Comparison of ENCODE assay signal across 18 cellular contexts in the genomic region with DNA sequence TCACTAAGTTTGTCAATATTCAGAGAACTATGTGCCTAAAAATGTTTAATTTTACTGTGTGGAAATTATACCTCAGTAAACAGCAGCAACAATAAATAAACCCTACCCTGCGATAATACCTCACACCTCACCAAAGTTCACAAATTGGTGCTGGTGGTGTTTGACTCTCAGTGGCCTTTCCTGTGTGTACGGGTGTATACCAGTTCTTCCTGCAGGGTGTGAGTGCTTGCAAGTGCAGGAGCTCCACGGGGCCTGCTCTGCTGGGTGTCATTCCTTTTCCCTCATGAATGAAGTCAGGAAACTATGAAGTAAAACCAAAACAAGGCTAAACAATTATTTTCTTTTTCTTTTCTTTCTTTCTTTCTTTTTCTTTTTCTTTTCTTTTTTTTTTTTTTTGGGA. TPM values are rescaled to one million over a fixed set of nuclear protein-coding genes. Genes with fewer than 3 reads are reported as not detected.
A peak's percentile ranks its signal among the peaks of the same experiment; 100 is the strongest.
DNase-seq lines count a peak whose midpoint lies in the region; ATAC-seq, FAIRE-seq and TF ChIP-seq lines count a peak whose summit lies in the region.
"Had no signal": no experiment of that assay in that cellular context is flagged by ENCODE, and none has a peak within 500 bp of the region (broad histone marks: within the 10 kb centered on the region; RNA-seq: fewer than 3 reads in every experiment).

No MANE protein-coding gene starts in this region.

- no peak for DNase-seq in activated CD4-positive, alpha-beta T cell treated with anti-CD3 and anti-CD28 coated beads, Interleukin-2, amount 10 ng/mL, durations not matched to agents 7 days and 5 days
- DNase-seq in activated CD4-positive, alpha-beta T cell treated with anti-CD3 and anti-CD28 coated beads, Interleukin-2, amount 50 U/mL, for 4 hours, result no peak
- no peak for DNase-seq in activated T-helper 1 cell treated with anti-CD3 and anti-CD28 coated beads, Interleukin-12 subunit alpha, Interleukin-12 subunit beta, Interleukin-2, Interleukin-4 antibody, amounts not matched to agents 30 ng/mL and 10 ng/mL and 1 ng/mL, durations not matched to agents 14 hours and 24 hours and 36 hours (ENCODE audit: low spot score)
- DNase-seq in small intestine (peak; percentile 12), HPDE6-E6E7 (ENCODE audit: extremely low spot score) (no peak), upper lobe of left lung (no peak), caudate nucleus (lab: John Stamatoyannopoulos, UW) (no peak)
- DNase-seq: EL, GOT3, NCI-H1105, NCI-H2081 treated with DMSO at 0.1 percent for 48 hours, NCI-H446 treated with DMSO at 0.1 percent for 48 hours, RPMI8226, SHP77 treated with DMSO at 0.1 percent for 48 hours had no signal

- H3K9me3 ChIP-seq in small intestine (ENCODE audit: control insufficient read depth, low read depth) (no peaks in the 10 kb centered on the region), upper lobe of left lung (no peaks in the 10 kb centered on the region)

- POLR2A ChIA-PET in activated CD4-positive, alpha-beta T cell treated with anti-CD3 and anti-CD28 coated beads, Interleukin-2, amount 10 ng/mL, durations not matched to agents 7 days and 5 days (lab: Charles Lee), result no interaction called here

- H3K4me3 ChIP-seq in KMS-11 (IDR thresholded peaks at IDR 0.05; ENCODE audit: insufficient read depth, low read depth, low read length) (no peak overlapping the region), small intestine (ENCODE audit: low read depth in 1 of 2, low read length in 2 of 2) (no peak overlapping the region), upper lobe of left lung (no peak overlapping the region)

- CTCF ChIA-PET in activated CD4-positive, alpha-beta T cell treated with anti-CD3 and anti-CD28 coated beads, Interleukin-2, amount 10 ng/mL, durations not matched to agents 7 days and 5 days (lab: Charles Lee), result no interaction called here

- peaks cover 33% of the 10 kb centered on the region for H3K4me1 ChIP-seq in KMS-11 (ENCODE audit: low read depth, poor library complexity, severe bottlenecking)
- no peaks in the 10 kb centered on the region for H3K4me1 ChIP-seq in small intestine (ENCODE audit: control insufficient read depth in 2 of 2, insufficient read depth in 1 of 2, low read depth in 1 of 2, low read length in 1 of 2)
- H3K4me1 ChIP-seq in upper lobe of left lung, result peaks cover 0 to 15% (median 5%) of the 10 kb centered on the region in 4 donors

- H3K27ac Mint-ChIP-seq in activated CD4-positive, alpha-beta T cell treated with anti-CD3 and anti-CD28 coated beads, Interleukin-2, amount 10 ng/mL, durations not matched to agents 7 days and 5 days, result peak overlapping the region; percentile 88
- peak overlapping the region; percentile 6 for H3K27ac Mint-ChIP-seq in activated T-helper 1 cell treated with anti-CD3 and anti-CD28 coated beads, Interleukin-12 subunit alpha, Interleukin-12 subunit beta, Interleukin-2, Interleukin-4 antibody, amounts not matched to agents 30 ng/mL and 10 ng/mL and 1 ng/mL, durations not matched to agents 14 hours and 24 hours and 36 hours
- H3K27ac Mint-ChIP-seq: B cell had no signal

- H3K27me3 ChIP-seq in KMS-11 (ENCODE audit: insufficient read depth, low read depth) (peaks cover 10% of the 10 kb centered on the region), small intestine (ENCODE audit: control insufficient read depth in 2 of 2, insufficient read depth in 2 of 2, low read length in 2 of 2) (peaks cover 0 to 2% of the 10 kb centered on the region in 2 donors), upper lobe of left lung (no peaks in the 10 kb centered on the region)

- H3K36me3 ChIP-seq in KMS-11 (ENCODE audit: insufficient read depth) (no peaks in the 10 kb centered on the region), small intestine (ENCODE audit: control insufficient read depth in 2 of 2, insufficient read depth in 2 of 2, low read length in 2 of 2) (no peaks in the 10 kb centered on the region), upper lobe of left lung (no peaks in the 10 kb centered on the region)

- H3K4me3 Mint-ChIP-seq in activated CD4-positive, alpha-beta T cell treated with anti-CD3 and anti-CD28 coated beads, Interleukin-2, amount 10 ng/mL, durations not matched to agents 7 days and 5 days, result no peak overlapping the region
- peak overlapping the region; percentile 23 for H3K4me3 Mint-ChIP-seq in activated T-helper 1 cell treated with anti-CD3 and anti-CD28 coated beads, Interleukin-12 subunit alpha, Interleukin-12 subunit beta, Interleukin-2, Interleukin-4 antibody, amounts not matched to agents 30 ng/mL and 10 ng/mL and 1 ng/mL, durations not matched to agents 14 hours and 24 hours and 36 hours
- H3K4me3 Mint-ChIP-seq: B cell had no signal

- no peak for FAIRE-seq in small intestine (lab: Jason Lieb, UNC)

- no peak overlapping the region for H3K9ac ChIP-seq in KMS-11

- no peaks in the 10 kb centered on the region for H4K20me1 ChIP-seq in KMS-11 (ENCODE audit: insufficient read depth)

- 54 to 60% (median 57%) methylated on average over 3 of the region's 3 CpGs for WGBS in small intestine, 3 donors
- WGBS in upper lobe of left lung, 2 donors, result 66 to 67% methylated on average over 3 of the region's 3 CpGs

- TF ChIP-seq CTCF in KMS-11 (conservative IDR thresholded peaks at IDR 0.05; ENCODE audit: low read depth, low read length), result no peak
- TF ChIP-seq CTCF in upper lobe of left lung (IDR thresholded peaks at IDR 0.05), result no peak

- no peaks in the 10 kb centered on the region for H3K36me3 Mint-ChIP-seq in activated CD4-positive, alpha-beta T cell treated with anti-CD3 and anti-CD28 coated beads, Interleukin-2, amount 10 ng/mL, durations not matched to agents 7 days and 5 days (ENCODE audit: low read depth)
- H3K36me3 Mint-ChIP-seq in activated T-helper 1 cell treated with anti-CD3 and anti-CD28 coated beads, Interleukin-12 subunit alpha, Interleukin-12 subunit beta, Interleukin-2, Interleukin-4 antibody, amounts not matched to agents 30 ng/mL and 10 ng/mL and 1 ng/mL, durations not matched to agents 14 hours and 24 hours and 36 hours (ENCODE audit: low read depth), result no peaks in the 10 kb centered on the region

- no peak for TF ChIP-seq EP300 in upper lobe of left lung (IDR thresholded peaks at IDR 0.05)

- no peaks in the 10 kb centered on the region for H3K79me2 ChIP-seq in KMS-11 (ENCODE audit: insufficient read depth, low read depth)

- H3K9me3 Mint-ChIP-seq in activated CD4-positive, alpha-beta T cell treated with anti-CD3 and anti-CD28 coated beads, Interleukin-2, amount 10 ng/mL, durations not matched to agents 7 days and 5 days, result no peaks in the 10 kb centered on the region
- H3K9me3 Mint-ChIP-seq in activated T-helper 1 cell treated with anti-CD3 and anti-CD28 coated beads, Interleukin-12 subunit alpha, Interleukin-12 subunit beta, Interleukin-2, Interleukin-4 antibody, amounts not matched to agents 30 ng/mL and 10 ng/mL and 1 ng/mL, durations not matched to agents 14 hours and 24 hours and 36 hours, result no peaks in the 10 kb centered on the region

- TF ChIP-seq POLR2A in upper lobe of left lung (IDR thresholded peaks at IDR 0.05), result no peak

- H3K27me3 Mint-ChIP-seq in activated CD4-positive, alpha-beta T cell treated with anti-CD3 and anti-CD28 coated beads, Interleukin-2, amount 10 ng/mL, durations not matched to agents 7 days and 5 days, result peaks cover 63% of the 10 kb centered on the region
- H3K27me3 Mint-ChIP-seq in activated T-helper 1 cell treated with anti-CD3 and anti-CD28 coated beads, Interleukin-12 subunit alpha, Interleukin-12 subunit beta, Interleukin-2, Interleukin-4 antibody, amounts not matched to agents 30 ng/mL and 10 ng/mL and 1 ng/mL, durations not matched to agents 14 hours and 24 hours and 36 hours (ENCODE audit: insufficient read depth), result peaks cover 81% of the 10 kb centered on the region

- no peak for ATAC-seq in upper lobe of left lung (ENCODE audit: low FRiP score in 2 of 2)
- ATAC-seq: HCT116 had no signal

- peak overlapping the region; percentile 23 for H3K4me2 ChIP-seq in KMS-11

- H3K27ac ChIP-seq in KMS-11 (no peak overlapping the region), small intestine (ENCODE audit: low read depth in 1 of 2, low read length in 1 of 2) (no peak overlapping the region), upper lobe of left lung (no peak overlapping the region), caudate nucleus (ENCODE audit: low read depth, low read length) (no peak overlapping the region)

- no peak overlapping the region for H2AFZ ChIP-seq in KMS-11 (ENCODE audit: low read depth)

- H3K4me1 Mint-ChIP-seq in activated CD4-positive, alpha-beta T cell treated with anti-CD3 and anti-CD28 coated beads, Interleukin-2, amount 10 ng/mL, durations not matched to agents 7 days and 5 days, result peaks cover 35% of the 10 kb centered on the region
- peaks cover 35% of the 10 kb centered on the region for H3K4me1 Mint-ChIP-seq in activated T-helper 1 cell treated with anti-CD3 and anti-CD28 coated beads, Interleukin-12 subunit alpha, Interleukin-12 subunit beta, Interleukin-2, Interleukin-4 antibody, amounts not matched to agents 30 ng/mL and 10 ng/mL and 1 ng/mL, durations not matched to agents 14 hours and 24 hours and 36 hours (ENCODE audit: low read depth)

- intact Hi-C loops in activated T-helper 1 cell treated with anti-CD3 and anti-CD28 coated beads, Interleukin-12 subunit alpha, Interleukin-12 subunit beta, Interleukin-2, Interleukin-4 antibody, amounts not matched to agents 30 ng/mL and 10 ng/mL and 1 ng/mL, durations not matched to agents 14 hours and 24 hours and 36 hours (cut with micrococcal nuclease), result loop anchor here (1.0 to 10.0 kb wide), 8 partner anchors 45 to 1170 kb away; partner anchors contain the start of genes CYP39A1, ENPP4 and SLC25A27

RNA-seq across cellular contexts. Expression of gene ENPP5, which starts 4.1 kb away (rescaled TPM):
- under 1 TPM; 0.07 to 0.23 TPM for total RNA-seq in activated CD4-positive, alpha-beta T cell treated with anti-CD3 and anti-CD28 coated beads, Interleukin-2, amount 10 ng/mL, durations not matched to agents 7 days and 5 days
- not detected in 2 replicates for total RNA-seq in activated T-helper 1 cell treated with anti-CD3 and anti-CD28 coated beads, Interleukin-12 subunit alpha, Interleukin-12 subunit beta, Interleukin-2, Interleukin-4 antibody, amounts not matched to agents 30 ng/mL and 10 ng/mL and 1 ng/mL, durations not matched to agents 14 hours and 24 hours and 36 hours
- polyA plus RNA-seq in small intestine, result 1 to 10 TPM in 1 of 3 donors, under 1 TPM in 2; 0.67 to 1.4 (median 0.81) TPM
- total RNA-seq in upper lobe of left lung, result 10 to 100 TPM in 2 of 6 donors, 1 to 10 TPM in 4; 2.7 to 21.0 (median 7.8) TPM
- total RNA-seq: A172 had no signal

RNA-seq across cellular contexts. Expression of gene ENPP4, which starts 45.1 kb away (rescaled TPM):
- total RNA-seq in activated CD4-positive, alpha-beta T cell treated with anti-CD3 and anti-CD28 coated beads, Interleukin-2, amount 10 ng/mL, durations not matched to agents 7 days and 5 days, result 1 to 10 TPM; 5.0 to 6.7 TPM
- total RNA-seq in activated T-helper 1 cell treated with anti-CD3 and anti-CD28 coated beads, Interleukin-12 subunit alpha, Interleukin-12 subunit beta, Interleukin-2, Interleukin-4 antibody, amounts not matched to agents 30 ng/mL and 10 ng/mL and 1 ng/mL, durations not matched to agents 14 hours and 24 hours and 36 hours, result 5.9 and 6.1 TPM in 2 replicates
- polyA plus RNA-seq in small intestine, result 1 to 10 TPM; 4.0 to 7.7 (median 5.4) TPM
- 10 to 100 TPM; 10.5 to 45.7 (median 24.3) TPM for total RNA-seq in upper lobe of left lung
- total RNA-seq: A172 had no signal
